Comparison of ENCODE assay signal across 8 cellular contexts in genomic region chr4:78776031-78776728, GRCh38. TPM values are rescaled to one million over a fixed set of nuclear protein-coding genes. Genes with fewer than 3 reads are reported as not detected.
DNase-seq lines count a peak whose midpoint lies in the region; ATAC-seq and TF ChIP-seq lines count a peak whose summit lies in the region.

BMP2K (plus strand) TSS chr4:78776350; CDS start chr4:78776544, 194 bp downstream.

- DNase-seq in CD8-positive, alpha-beta T cell: peak; percentile 68 to 88 (median 74)
- DNase-seq in GM19238 (ENCODE audit: insufficient read length, low spot score) (peak; percentile 82), OCI-LY7 (ENCODE audit: low spot score) (peak; percentile 88), myocyte (ENCODE audit: low read depth) (peak; percentile 84)
- DNase-seq in activated T-cell treated with anti-CD3 and anti-CD28 coated beads, Interleukin-2, amount 50 U/mL, for 4 hours: peak; percentile 73
- DNase-seq in stimulated activated CD8-positive, alpha-beta memory T cell treated with anti-CD3 and anti-CD28 coated beads, Interleukin-7, amount 100 ng/mL, for 48 hours (ENCODE audit: extremely low read depth in 1 of 2, low read depth in 1 of 2): peak; percentile 53 to 55

- no peaks in the 10 kb centered on the region for H3K9me3 ChIP-seq in CD8-positive, alpha-beta T cell (ENCODE audit: low read length)
- no peaks in the 10 kb centered on the region for H3K9me3 ChIP-seq in OCI-LY7 (ENCODE audit: low read length)

- H2AFZ ChIP-seq in OCI-LY7 (ENCODE audit: low read length): peak within 1 kb of the TSS; percentile 76

- H3K27ac ChIP-seq in CD8-positive, alpha-beta T cell (ENCODE audit: low read depth, low read length): peak within 1 kb of the TSS; percentile 82
- H3K27ac ChIP-seq in OCI-LY7 (ENCODE audit: low read depth, low read length, poor library complexity, severe bottlenecking): peak within 1 kb of the TSS; percentile 82

- H3K4me2 ChIP-seq in OCI-LY7 (ENCODE audit: low read length): peak within 1 kb of the TSS; percentile 91

- CTCF ChIA-PET in CD8-positive, alpha-beta T cell (lab: Charles Lee): interaction anchor here (0.8 kb wide), 1 partner anchor 88 kb away, joined by 3 read pairs; no protein-coding TSS in a partner anchor
- CTCF ChIA-PET in OCI-LY7 (lab: Charles Lee; ENCODE audit: unreplicated experiment): interaction anchor here (0.9 to 1.4 kb wide), 2 partner anchors 9 to 161 kb away, joined by 3 to 4 read pairs; no protein-coding TSS in a partner anchor

- peaks cover 17% of the 10 kb centered on the region for H3K4me1 ChIP-seq in CD8-positive, alpha-beta T cell (ENCODE audit: insufficient read depth, low read length)
- H3K4me1 ChIP-seq in OCI-LY7 (ENCODE audit: insufficient read depth, low read length, poor library complexity, severe bottlenecking): peaks cover 49% of the 10 kb centered on the region

- peak; percentile 73 for ATAC-seq in CD8-positive, alpha-beta T cell
- ATAC-seq in HG03432 (IDR thresholded peaks at IDR 0.05; ENCODE audit: unreplicated experiment) (peak; percentile 81), esophagus mucosa (peak; percentile 92)
- ATAC-seq in activated T-cell treated with anti-CD3 and anti-CD28 coated beads, Interleukin-2, amount 50 U/mL, for 4 hours: peak; percentile 84 to 86

- no peak for TF ChIP-seq CTCF in CD8-positive, alpha-beta T cell (IDR thresholded peaks at IDR 0.05)
- no peak for TF ChIP-seq CTCF in OCI-LY7 (conservative IDR thresholded peaks at IDR 0.05; ENCODE audit: low read length)

- H3K36me3 ChIP-seq in CD8-positive, alpha-beta T cell (ENCODE audit: insufficient read depth, low read length): no peaks in the 10 kb centered on the region
- H3K36me3 ChIP-seq in OCI-LY7 (ENCODE audit: insufficient read depth, low read length): no peaks in the 10 kb centered on the region; the same call in 1 of the 2 replicates

- H3K27me3 ChIP-seq in CD8-positive, alpha-beta T cell (ENCODE audit: insufficient read depth, low read length): no peaks in the 10 kb centered on the region

- H3K9me3 Mint-ChIP-seq in CD8-positive, alpha-beta T cell: no peaks in the 10 kb centered on the region
- H3K9me3 Mint-ChIP-seq in activated T-cell treated with anti-CD3 and anti-CD28 coated beads, Interleukin-2, amount 50 U/mL, for 4 hours: no peaks in the 10 kb centered on the region

- no TSS peak for BruUV-seq in OCI-LY7 (replicated peaks; lab: Mats Ljungman, UMichigan)

- H4K20me1 ChIP-seq in OCI-LY7 (ENCODE audit: insufficient read depth, low read length): peaks cover 35% of the 10 kb centered on the region

- intact Hi-C loops in CD8-positive, alpha-beta T cell (cut with DNase I, micrococcal nuclease): loop anchor here (1.0 to 10.0 kb wide), 13 partner anchors 69 to 1699 kb away; partner anchors contain the start of genes CCNI (in 2 of the 2), PAQR3 (in 2 of the 2), CCNG2 (in 1 of the 2) and CNOT6L (in 1 of the 2)
- intact Hi-C loops in OCI-LY7 (cut with micrococcal nuclease; ENCODE audit: unreplicated experiment): loop anchor here (1.0 to 5.0 kb wide), 5 partner anchors 89 to 959 kb away; partner anchors contain the start of genes CNOT6L and PAQR3

- H3K4me3 ChIP-seq in CD8-positive, alpha-beta T cell (ENCODE audit: low read depth, low read length): peak within 1 kb of the TSS; percentile 87
- H3K4me3 ChIP-seq in OCI-LY7 (ENCODE audit: low read depth, low read length, poor library complexity, severe bottlenecking): peak within 1 kb of the TSS; percentile 76

- H3K4me3 Mint-ChIP-seq in CD8-positive, alpha-beta T cell: peak within 1 kb of the TSS; percentile 92
- peak within 1 kb of the TSS; percentile 94 for H3K4me3 Mint-ChIP-seq in activated T-cell treated with anti-CD3 and anti-CD28 coated beads, Interleukin-2, amount 50 U/mL, for 4 hours

- H3K9me2 ChIP-seq in OCI-LY7 (ENCODE audit: insufficient read depth, low read length): no peaks in the 10 kb centered on the region

- no peaks in the 10 kb centered on the region for H3K27me3 Mint-ChIP-seq in CD8-positive, alpha-beta T cell (ENCODE audit: low read depth)
- H3K27me3 Mint-ChIP-seq in activated T-cell treated with anti-CD3 and anti-CD28 coated beads, Interleukin-2, amount 50 U/mL, for 4 hours (ENCODE audit: low read depth): no peaks in the 10 kb centered on the region

- peaks cover 16% of the 10 kb centered on the region for H3K4me1 Mint-ChIP-seq in CD8-positive, alpha-beta T cell (ENCODE audit: low read depth)
- H3K4me1 Mint-ChIP-seq in activated T-cell treated with anti-CD3 and anti-CD28 coated beads, Interleukin-2, amount 50 U/mL, for 4 hours (ENCODE audit: low read depth): peaks cover 25% of the 10 kb centered on the region

- H3K79me2 ChIP-seq in OCI-LY7 (ENCODE audit: insufficient read depth, low read depth, low read length): peaks cover 44% of the 10 kb centered on the region

- POLR2A ChIA-PET in CD8-positive, alpha-beta T cell (lab: Charles Lee): interaction anchor here (1.0 to 1.3 kb wide), 3 partner anchors 10 to 914 kb away, joined by 3 to 4 read pairs (median 3); partner anchors contain the start of gene MRPL1
- POLR2A ChIA-PET in OCI-LY7 (lab: Charles Lee): interaction anchor here (0.7 to 5.0 kb wide), 13 partner anchors 8 to 134 kb away, joined by 3 to 23 read pairs (median 3); no protein-coding TSS in a partner anchor

- peaks cover 12% of the 10 kb centered on the region for H3K36me3 Mint-ChIP-seq in CD8-positive, alpha-beta T cell
- H3K36me3 Mint-ChIP-seq in activated T-cell treated with anti-CD3 and anti-CD28 coated beads, Interleukin-2, amount 50 U/mL, for 4 hours (ENCODE audit: insufficient read depth): no peaks in the 10 kb centered on the region

- H3K27ac Mint-ChIP-seq in CD8-positive, alpha-beta T cell: peak within 1 kb of the TSS; percentile 94

RNA-seq across cellular contexts. Expression of gene BMP2K, which starts in this region (rescaled TPM):
- total RNA-seq in CD8-positive, alpha-beta T cell: 1 to 10 TPM; 4.6 to 4.7 TPM
- 26.1 and 43.4 TPM in 2 replicates for total RNA-seq in OCI-LY7 (2014; rRNA removed; shearing (Covaris generic))
- total RNA-seq in OCI-LY7 (2022): 61.1 and 66.1 TPM in 2 replicates
- 1 to 10 TPM; 8.9 to 9.7 (median 9.3) TPM for total RNA-seq in activated T-cell treated with anti-CD3 and anti-CD28 coated beads, Interleukin-2, amount 50 U/mL, for 4 hours
- 42.4 TPM for total RNA-seq in esophagus mucosa
- 38.5 and 39.4 TPM in 2 replicates for total RNA-seq in myocyte
- 8.1 TPM for polyA plus RNA-seq in myocyte (2012)

Comparison
In these comparisons a context has a peak if more than half of its experiments do, and no peak if none do; other contexts are left out.
1. Peak in every context shown above with its lines: DNase-seq, ATAC-seq, H3K4me3 ChIP-seq and H3K27ac ChIP-seq.